11 cellular contexts compared by ENCODE assay signal in genomic region chr14:99530407-99530806, GRCh38.
"Had no signal": no experiment of that assay in that cellular context is flagged by ENCODE, and none has a peak within 500 bp of the region (broad histone marks: within the 10 kb centered on the region; RNA-seq: fewer than 3 reads in every experiment).

No MANE protein-coding gene starts in this region.

- H3K9me3 Mint-ChIP-seq: activated naive CD4-positive, alpha-beta T cell treated with anti-CD3 and anti-CD28 coated beads, Interleukin-2, amount 50 U/mL, for 72 hours; memory B cell; neural crest cell had no signal

- H3K36me3 ChIP-seq: left ventricle myocardium inferior had no signal

- H3K27ac Mint-ChIP-seq: activated naive CD4-positive, alpha-beta T cell treated with anti-CD3 and anti-CD28 coated beads, Interleukin-2, amount 50 U/mL, for 72 hours; memory B cell; T-helper 17 cell had no signal

- ATAC-seq: activated naive CD4-positive, alpha-beta T cell treated with anti-CD3 and anti-CD28 coated beads, Interleukin-2, amount 50 U/mL, for 72 hours; foreskin keratinocyte; T-helper 17 cell had no signal

- H3K4me3 Mint-ChIP-seq: memory B cell, T-helper 17 cell had no signal

- H3K27ac ChIP-seq: foreskin keratinocyte, left ventricle myocardium inferior had no signal

- H3K36me3 Mint-ChIP-seq: activated naive CD4-positive, alpha-beta T cell treated with anti-CD3 and anti-CD28 coated beads, Interleukin-2, amount 50 U/mL, for 72 hours; memory B cell had no signal

- H3K4me1 ChIP-seq: foreskin keratinocyte had no signal

- H3K4me3 ChIP-seq: dorsolateral prefrontal cortex, left ventricle myocardium inferior had no signal

- H3K27me3 Mint-ChIP-seq: memory B cell, T-helper 17 cell had no signal

- H3K9me3 ChIP-seq: left ventricle myocardium inferior had no signal

- DNase-seq: activated CD4-positive, alpha-beta T cell treated with anti-CD3 and anti-CD28 coated beads, Interleukin-2, amount 50 U/mL, for 1 hour; activated CD4-positive, CD25-positive, alpha-beta regulatory T cell; activated T-cell treated with anti-CD3 and anti-CD28 coated beads, Interleukin-2, amount 50 U/mL, for 1 hour; foreskin keratinocyte; left ventricle myocardium inferior; small intestine; T-helper 17 cell had no signal

- H3K27me3 ChIP-seq: dorsolateral prefrontal cortex, foreskin keratinocyte had no signal
